22 cellular contexts compared by ENCODE assay signal in genomic region chr17:52227926-52228325, GRCh38.
"Had no signal": no experiment of that assay in that cellular context is flagged by ENCODE, and none has a peak within 500 bp of the region (broad histone marks: within the 10 kb centered on the region; RNA-seq: fewer than 3 reads in every experiment).

No MANE protein-coding gene starts in this region.

- H3K36me3 ChIP-seq: SJSA1 had no signal

- H3K36me3 Mint-ChIP-seq: IgD-negative memory B cell had no signal

- H3K9ac ChIP-seq: KMS-11 had no signal

- H3K4me3 Mint-ChIP-seq: IgD-negative memory B cell had no signal

- H3K9me3 ChIP-seq: SJSA1 had no signal

- H3K4me1 Mint-ChIP-seq: IgD-negative memory B cell had no signal

- H3K27ac ChIP-seq: HL-60, KMS-11, SJSA1, SK-N-MC had no signal

- H3K4me1 ChIP-seq: SJSA1 had no signal

- ATAC-seq: K562 had no signal

- DNase-seq: Kasumi-1, NCI-H1092, NCI-H1105 treated with DMSO at 0.1 percent for 48 hours, NCI-H1417 treated with DMSO at 0.1 percent for 48 hours, NCI-H146, NCI-H1694 treated with DMSO at 0.1 percent for 48 hours, NCI-H1930, NCI-H2081, NCI-H2107, NCI-H2227 treated with DMSO at 0.1 percent for 48 hours, NCI-H524, NCI-H69, NCI-H774, Right ventricle myocardium superior, RPMI8226, SIG-M5 had no signal

- H3K4me3 ChIP-seq: K562, SJSA1, SK-N-MC had no signal

- H3K4me2 ChIP-seq: KMS-11 had no signal

- H3K27ac Mint-ChIP-seq: IgD-negative memory B cell had no signal

- H3K27me3 Mint-ChIP-seq: IgD-negative memory B cell had no signal
